ENCODE assay signal across 1 cellular context in the genomic region with DNA sequence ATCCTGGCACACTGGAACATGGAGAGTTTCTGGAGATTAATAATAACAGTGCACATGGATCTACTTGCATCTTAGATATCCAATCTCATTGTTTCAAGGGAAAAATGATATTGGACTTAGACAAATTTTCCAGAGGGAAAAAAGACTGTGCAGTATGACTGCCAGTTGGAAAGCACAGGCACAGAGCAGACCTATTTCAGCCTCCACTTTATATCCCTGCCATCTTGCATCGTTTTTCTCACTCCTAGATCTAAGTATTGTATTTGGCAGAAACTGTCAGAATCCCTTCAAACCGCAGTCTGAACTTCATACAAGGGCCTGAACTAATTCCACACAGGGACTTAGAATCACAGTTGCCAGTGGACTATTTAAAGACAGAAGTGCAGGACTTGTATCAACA.
TF ChIP-seq lines count a peak whose summit lies in the region.

No MANE protein-coding gene starts in this region.

TF ChIP-seq in HepG2, 621 proteins besides CTCF, POLR2A, EP300 and RAD21:
- TF ChIP-seq ZSCAN22 (CRISPR knock-in tag; IDR thresholded peaks at IDR 0.05) = no peak
- TF ChIP-seq SPEN (CRISPR knock-in tag; IDR thresholded peaks at IDR 0.05; ENCODE audit: low read depth) = no peak
- TF ChIP-seq TBX2 (CRISPR knock-in tag; IDR thresholded peaks at IDR 0.05; ENCODE audit: borderline replicate concordance) = no peak
